Comparison of ENCODE assay signal across 1 cellular context in the genomic region with DNA sequence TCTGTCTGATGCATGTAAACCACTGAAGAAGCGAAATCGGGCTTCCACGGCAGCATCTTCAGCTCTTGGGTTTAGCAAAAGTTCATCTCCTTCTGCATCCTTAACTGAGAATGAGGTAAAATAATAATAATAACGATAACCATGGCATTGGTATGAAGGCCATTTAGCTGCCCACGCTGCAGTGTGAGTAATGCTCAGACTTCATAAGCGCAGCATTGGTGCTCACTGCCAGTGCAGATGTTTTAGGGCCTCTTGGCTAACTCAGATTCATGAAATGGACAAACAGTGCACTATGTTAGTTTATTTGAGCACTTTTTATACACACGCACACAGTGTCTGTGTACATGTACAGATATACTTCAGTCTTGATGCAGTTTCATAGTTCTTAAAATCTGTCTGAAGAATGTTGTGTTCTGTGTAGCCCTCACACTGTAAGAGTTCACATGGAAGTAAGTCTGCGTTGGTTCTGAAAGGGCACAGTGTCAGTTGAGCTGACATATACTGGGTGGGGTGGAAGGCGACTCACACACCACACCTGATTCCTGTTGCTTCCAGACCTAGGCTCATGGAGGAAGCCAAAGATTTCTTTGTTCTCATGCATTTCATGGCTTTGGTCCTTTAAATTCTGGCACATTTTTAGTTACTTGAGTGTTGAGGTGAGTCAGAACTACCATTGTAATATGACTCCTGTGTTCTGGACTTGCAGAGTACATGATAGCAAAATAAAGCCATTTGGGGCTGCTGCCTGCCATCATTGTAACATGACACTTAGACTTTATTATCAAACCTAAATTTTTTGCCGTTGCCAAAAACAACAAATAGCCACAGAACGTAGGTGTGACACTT.
TF ChIP-seq lines count a peak whose summit lies in the region.

No MANE protein-coding gene starts in this region.

TF ChIP-seq in HEK293, 187 proteins besides CTCF, POLR2A, EP300 and RAD21 (continued from another document):
- TF ChIP-seq ZBTB48 (tag by site-specific recombination; IDR thresholded peaks at IDR 0.05) (no peak), KLF1 (tag by site-specific recombination; IDR thresholded peaks at IDR 0.05) (no peak)
